In genomic region chr7:128874140-128875031, GRCh38 we compare ENCODE assay signal across 2 cellular contexts.
TF ChIP-seq lines count a peak whose summit lies in the region.

No MANE protein-coding gene starts in this region.

TF ChIP-seq in Ishikawa, 13 proteins besides CTCF, POLR2A, EP300 and RAD21:
- TF ChIP-seq MAX (IDR thresholded peaks at IDR 0.05) (0 out of 2 replicates have a peak, but pooled peaks have one; percentile 25), CREB1 (IDR thresholded peaks at IDR 0.05; ENCODE audit: low read depth) (no peak), NFIC (IDR thresholded peaks at IDR 0.05) (peak; percentile 79), TAF1 (IDR thresholded peaks at IDR 0.05; ENCODE audit: low read depth) (no peak)
TF ChIP-seq in Ishikawa: peak in this region for 2.

TF ChIP-seq in HepG2, 621 proteins besides CTCF, POLR2A, EP300 and RAD21 (continues in another document):
- TF ChIP-seq ETS1 (CRISPR knock-in tag; IDR thresholded peaks at IDR 0.05), result no peak
- TF ChIP-seq GLI4 (CRISPR knock-in tag; IDR thresholded peaks at IDR 0.05; ENCODE audit: borderline replicate concordance), result no peak
- no peak for TF ChIP-seq ZNF253 (CRISPR knock-in tag; IDR thresholded peaks at IDR 0.05; ENCODE audit: borderline replicate concordance)
- TF ChIP-seq ZNF784 (CRISPR knock-in tag; IDR thresholded peaks at IDR 0.05; ENCODE audit: borderline replicate concordance), result no peak
- 0 out of 2 replicates have a peak, but pooled peaks have one; percentile 28 for TF ChIP-seq MEIS1 (CRISPR knock-in tag; IDR thresholded peaks at IDR 0.05; ENCODE audit: borderline replicate concordance)
- TF ChIP-seq ZFY (CRISPR knock-in tag; IDR thresholded peaks at IDR 0.05), result peak; percentile 33; the same call in 1 of the 2 replicates
- TF ChIP-seq BORCS8-MEF2B (CRISPR knock-in tag; IDR thresholded peaks at IDR 0.05), result peak; percentile 64; the same call in 1 of the 2 replicates
- no peak for TF ChIP-seq ZNF883 (CRISPR knock-in tag; IDR thresholded peaks at IDR 0.05; ENCODE audit: not compliant biosample characterization)
- no peak for TF ChIP-seq NFE2 (CRISPR knock-in tag; IDR thresholded peaks at IDR 0.05)
- no peak for TF ChIP-seq FOSL2 (CRISPR knock-in tag; IDR thresholded peaks at IDR 0.05)
- TF ChIP-seq ZNF552 (CRISPR knock-in tag; IDR thresholded peaks at IDR 0.05; ENCODE audit: borderline replicate concordance), result no peak
- no peak for TF ChIP-seq JUN (CRISPR knock-in tag; IDR thresholded peaks at IDR 0.05)
- no peak for TF ChIP-seq ZNF674 (CRISPR knock-in tag; IDR thresholded peaks at IDR 0.05; ENCODE audit: low read depth)
- no peak for TF ChIP-seq ZBTB37 (CRISPR knock-in tag; IDR thresholded peaks at IDR 0.05)
- TF ChIP-seq CREB3 (CRISPR knock-in tag; IDR thresholded peaks at IDR 0.05), result no peak
- TF ChIP-seq ZNF430 (CRISPR knock-in tag; IDR thresholded peaks at IDR 0.05), result no peak
- no peak for TF ChIP-seq ZNF75D (CRISPR knock-in tag; IDR thresholded peaks at IDR 0.05; ENCODE audit: borderline replicate concordance)
- no peak for TF ChIP-seq TP53 (CRISPR knock-in tag; conservative IDR thresholded peaks at IDR 0.05)
- 0 out of 2 replicates have a peak, but pooled peaks have one; percentile 29 for TF ChIP-seq POGK (CRISPR knock-in tag; conservative IDR thresholded peaks at IDR 0.05)
- TF ChIP-seq DR1 (CRISPR knock-in tag; IDR thresholded peaks at IDR 0.05), result no peak
- TF ChIP-seq ZNF766 (CRISPR knock-in tag; IDR thresholded peaks at IDR 0.05; ENCODE audit: borderline replicate concordance), result no peak
- TF ChIP-seq PAXIP1 (CRISPR knock-in tag; conservative IDR thresholded peaks at IDR 0.05), result no peak; the same call in 1 of the 2 replicates
- TF ChIP-seq ZXDC (CRISPR knock-in tag; IDR thresholded peaks at IDR 0.05), result no peak
- no peak for TF ChIP-seq PAX8 (CRISPR knock-in tag; IDR thresholded peaks at IDR 0.05; ENCODE audit: borderline replicate concordance)
- TF ChIP-seq MXD1 (CRISPR knock-in tag; IDR thresholded peaks at IDR 0.05), result no peak
- TF ChIP-seq SMC3 (IDR thresholded peaks at IDR 0.05; ENCODE audit: low read length), result no peak
- TF ChIP-seq PHB2 (IDR thresholded peaks at IDR 0.05; ENCODE audit: partially characterized antibody), result no peak
- 0 out of 2 replicates have a peak, but pooled peaks have one; percentile 43 for TF ChIP-seq HNRNPL (IDR thresholded peaks at IDR 0.05; ENCODE audit: low read depth, low read length)
- TF ChIP-seq HOXA5 (CRISPR knock-in tag; IDR thresholded peaks at IDR 0.05), result no peak
- no peak for TF ChIP-seq HBP1 (CRISPR knock-in tag; IDR thresholded peaks at IDR 0.05; ENCODE audit: low read depth)
- no peak for TF ChIP-seq ZNF720 (CRISPR knock-in tag; IDR thresholded peaks at IDR 0.05)
- peak; percentile 29; the same call in 1 of the 2 replicates for TF ChIP-seq ARID4A (CRISPR knock-in tag; IDR thresholded peaks at IDR 0.05; ENCODE audit: borderline replicate concordance)
- no peak for TF ChIP-seq SIN3B (IDR thresholded peaks at IDR 0.05; ENCODE audit: low read length)
